Comparison of ENCODE assay signal across 20 cellular contexts in the genomic region with DNA sequence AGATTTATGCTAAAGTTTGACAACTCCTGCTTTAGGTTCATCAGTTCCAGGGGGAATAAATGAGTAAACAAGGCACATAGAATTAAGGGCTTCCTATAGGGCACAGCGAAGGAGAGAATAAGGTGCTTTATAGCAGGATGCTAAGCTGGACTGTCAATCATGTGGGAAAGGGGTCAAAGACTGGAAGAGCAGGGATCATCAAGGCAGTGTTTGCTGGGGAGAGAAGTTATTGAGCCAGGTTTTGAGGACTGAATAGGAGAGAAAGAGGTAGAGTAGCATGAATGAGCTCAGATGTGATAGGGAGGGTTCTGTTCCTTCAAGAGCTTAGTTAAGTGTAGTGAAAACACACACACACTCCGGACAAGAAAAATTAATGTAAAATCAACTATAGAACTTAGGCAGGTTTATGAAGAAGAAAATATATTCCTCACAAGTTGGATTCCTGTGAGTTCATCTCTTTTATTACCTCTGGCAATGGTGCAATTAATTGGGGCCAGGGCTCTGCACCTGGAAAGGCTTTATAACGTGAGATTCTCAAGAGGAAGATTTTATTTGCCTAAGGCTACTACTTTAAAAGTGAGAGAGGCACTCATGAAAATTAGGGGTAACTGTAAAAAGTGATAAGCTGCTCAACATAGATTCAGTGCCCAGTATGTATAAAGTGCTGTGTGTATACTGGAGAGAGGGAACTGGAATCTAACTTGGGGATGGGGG.
"Had no signal": no experiment of that assay in that cellular context is flagged by ENCODE, and none has a peak within 500 bp of the region (broad histone marks: within the 10 kb centered on the region; RNA-seq: fewer than 3 reads in every experiment).

No MANE protein-coding gene starts in this region.

- DNase-seq: activated CD4-positive, alpha-beta T cell treated with anti-CD3 and anti-CD28 coated beads for 1 hour; activated CD8-positive, alpha-beta memory T cell treated with anti-CD3 and anti-CD28 coated beads for 24 hours; activated effector memory CD4-positive, alpha-beta T cell treated with anti-CD3 and anti-CD28 coated beads, Interleukin-2, amount 50 U/mL, for 16 hours; activated naive CD4-positive, alpha-beta T cell treated with anti-CD3 and anti-CD28 coated beads, Interleukin-2, amount 50 U/mL, for 16 hours; activated T-cell treated with anti-CD3 and anti-CD28 coated beads, Interleukin-2, amount 50 U/mL, for 72 hours; adrenal gland; effector CD8-positive, alpha-beta T cell; heart right ventricle; left ventricle myocardium superior; stimulated activated CD4-positive, alpha-beta T cell treated with anti-CD3 and anti-CD28 coated beads, Interleukin-12 subunit alpha, Interleukin-12 subunit beta, amount 100 ng/mL, for 4 hours; stimulated activated CD4-positive, alpha-beta T cell treated with anti-CD3 and anti-CD28 coated beads, Interleukin-2, amount 100 ng/mL, for 24 hours; stimulated activated naive CD8-positive, alpha-beta T cell treated with anti-CD3 and anti-CD28 coated beads, Interleukin-15, amount 100 ng/mL, for 72 hours; trophoblast cell; WERI-Rb-1 had no signal

- H3K27ac ChIP-seq: adrenal gland, gastroesophageal sphincter, heart right ventricle, prostate gland, right atrium auricular region, suprapubic skin, WERI-Rb-1 had no signal

- H3K27ac Mint-ChIP-seq: activated T-cell treated with anti-CD3 and anti-CD28 coated beads, Interleukin-2, amount 50 U/mL, for 72 hours; dendritic cell treated with granulocyte-macrophage colony-stimulating factor and Interleukin-4, amounts not matched to agents 40 ng/mL and 50 ng/mL, for 4 days; memory B cell; stimulated activated naive CD8-positive, alpha-beta T cell treated with anti-CD3 and anti-CD28 coated beads, Interleukin-15, amount 100 ng/mL, for 72 hours had no signal

- H3K9me3 ChIP-seq: adrenal gland, gastroesophageal sphincter, heart right ventricle, prostate gland, right atrium auricular region, suprapubic skin had no signal

- H3K9me3 Mint-ChIP-seq: activated T-cell treated with anti-CD3 and anti-CD28 coated beads, Interleukin-2, amount 50 U/mL, for 72 hours; dendritic cell treated with granulocyte-macrophage colony-stimulating factor and Interleukin-4, amounts not matched to agents 40 ng/mL and 50 ng/mL, for 4 days; memory B cell; stimulated activated naive CD8-positive, alpha-beta T cell treated with anti-CD3 and anti-CD28 coated beads, Interleukin-15, amount 100 ng/mL, for 72 hours had no signal

- H3K36me3 Mint-ChIP-seq: memory B cell had no signal

- H3K36me3 ChIP-seq: adrenal gland, gastroesophageal sphincter, heart right ventricle, prostate gland, right atrium auricular region, suprapubic skin, WERI-Rb-1 had no signal

- H3K27me3 Mint-ChIP-seq: memory B cell had no signal

- H3K4me3 ChIP-seq: adrenal gland, gastroesophageal sphincter, heart right ventricle, prostate gland, right atrium auricular region, suprapubic skin had no signal

- H3K27me3 ChIP-seq: adrenal gland, gastroesophageal sphincter, heart right ventricle, right atrium auricular region, suprapubic skin had no signal

- H3K4me1 ChIP-seq: prostate gland had no signal

- H3K4me3 Mint-ChIP-seq: activated T-cell treated with anti-CD3 and anti-CD28 coated beads, Interleukin-2, amount 50 U/mL, for 72 hours; dendritic cell treated with granulocyte-macrophage colony-stimulating factor and Interleukin-4, amounts not matched to agents 40 ng/mL and 50 ng/mL, for 4 days; memory B cell; stimulated activated naive CD8-positive, alpha-beta T cell treated with anti-CD3 and anti-CD28 coated beads, Interleukin-15, amount 100 ng/mL, for 72 hours had no signal
